ENCODE assay signal across 10 cellular contexts in genomic region chr1:111503585-111504060, GRCh38. TPM values are rescaled to one million over a fixed set of nuclear protein-coding genes. Genes with fewer than 3 reads are reported as not detected.
A peak's percentile ranks its signal among the peaks of the same experiment; 100 is the strongest.
DNase-seq lines count a peak whose midpoint lies in the region; ATAC-seq and TF ChIP-seq lines count a peak whose summit lies in the region.
"Had no signal": no experiment of that assay in that cellular context is flagged by ENCODE, and none has a peak within 500 bp of the region (broad histone marks: within the 10 kb centered on the region; RNA-seq: fewer than 3 reads in every experiment).

Gene ADORA3, minus strand, starts transcription at chr1:111503633. Its CDS starts 279 bp downstream, at chr1:111503354.
Gene TMIGD3, minus strand, starts transcription at chr1:111503633. Its CDS starts 279 bp downstream, at chr1:111503354.

- H3K27me3 ChIP-seq in esophagus squamous epithelium = no peaks in the 10 kb centered on the region

- TF ChIP-seq CTCF in OCI-LY7 (conservative IDR thresholded peaks at IDR 0.05; ENCODE audit: low read length) (no peak), esophagus squamous epithelium (IDR thresholded peaks at IDR 0.05) (no peak)

- peaks cover 56% of the 10 kb centered on the region for H3K4me1 Mint-ChIP-seq in activated CD8-positive, alpha-beta memory T cell treated with anti-CD3 and anti-CD28 coated beads, Interleukin-2, amount 10 ng/mL, durations not matched to agents 7 days and 5 days

- intact Hi-C loops in OCI-LY7 (cut with micrococcal nuclease; ENCODE audit: unreplicated experiment) (no loop called here), esophagus squamous epithelium (cut with DNase I) (loop anchor here (10.0 kb wide), 1 partner anchor 241 kb away; no protein-coding TSS in a partner anchor)

- peak within 1 kb of the TSS; percentile 48 for H3K27ac Mint-ChIP-seq in activated CD8-positive, alpha-beta memory T cell treated with anti-CD3 and anti-CD28 coated beads, Interleukin-2, amount 10 ng/mL, durations not matched to agents 7 days and 5 days

- WGBS in esophagus squamous epithelium, 2 donors = 46 to 61% methylated on average over 4 of the region's 4 CpGs

- no peaks in the 10 kb centered on the region for H3K27me3 Mint-ChIP-seq in activated CD8-positive, alpha-beta memory T cell treated with anti-CD3 and anti-CD28 coated beads, Interleukin-2, amount 10 ng/mL, durations not matched to agents 7 days and 5 days

- H3K4me2 ChIP-seq in OCI-LY7 (ENCODE audit: low read length) = peak within 1 kb of the TSS; percentile 74

- no peaks in the 10 kb centered on the region for H3K79me2 ChIP-seq in OCI-LY7 (ENCODE audit: insufficient read depth, low read depth, low read length)

- peak in 2 of 4 donors; percentile 48 to 57 for TF ChIP-seq POLR2A in esophagus squamous epithelium (IDR thresholded peaks at IDR 0.05)

- H3K9me3 Mint-ChIP-seq in activated CD8-positive, alpha-beta memory T cell treated with anti-CD3 and anti-CD28 coated beads, Interleukin-2, amount 10 ng/mL, durations not matched to agents 7 days and 5 days (ENCODE audit: low read depth) = no peaks in the 10 kb centered on the region

- POLR2A ChIA-PET in OCI-LY7 (lab: Charles Lee) = interaction anchor here (0.5 to 2.1 kb wide), 8 partner anchors 12 to 364 kb away, joined by 3 to 8 read pairs (median 4); partner anchors contain the start of gene DRAM2

- no peaks in the 10 kb centered on the region for H3K9me2 ChIP-seq in OCI-LY7 (ENCODE audit: insufficient read depth, low read length)

- H3K27ac ChIP-seq in OCI-LY7 (ENCODE audit: low read depth, low read length, poor library complexity, severe bottlenecking) (peak within 1 kb of the TSS; percentile 57), esophagus squamous epithelium (peak within 1 kb of the TSS in 3 of 4 donors; percentile 31 to 80 (median 64)), substantia nigra (ENCODE audit: low read depth, low read length, poor library complexity, severe bottlenecking) (peak within 1 kb of the TSS; percentile 66)

- H4K20me1 ChIP-seq in OCI-LY7 (ENCODE audit: insufficient read depth, low read length) = no peaks in the 10 kb centered on the region

- CTCF ChIA-PET in activated CD8-positive, alpha-beta memory T cell treated with anti-CD3 and anti-CD28 coated beads, Interleukin-2, amount 10 ng/mL, durations not matched to agents 7 days and 5 days (lab: Charles Lee) = interaction anchor here (0.8 to 1.8 kb wide), 5 partner anchors 23 to 244 kb away, joined by 3 to 5 read pairs (median 4); no protein-coding TSS in a partner anchor
- CTCF ChIA-PET in OCI-LY7 (lab: Charles Lee; ENCODE audit: unreplicated experiment) = interaction anchor here (0.6 to 0.8 kb wide), 4 partner anchors 22 to 245 kb away, joined by 3 to 4 read pairs (median 3); no protein-coding TSS in a partner anchor

- ATAC-seq in activated CD8-positive, alpha-beta memory T cell treated with anti-CD3 and anti-CD28 coated beads, Interleukin-2, amount 10 ng/mL, durations not matched to agents 7 days and 5 days = no peak
- ATAC-seq: activated CD4-positive, CD25-positive, alpha-beta regulatory T cell treated with anti-CD3 and anti-CD28 coated beads, Interleukin-2, amount 50 U/mL, for 24 hours had no signal

- H3K36me3 Mint-ChIP-seq in activated CD8-positive, alpha-beta memory T cell treated with anti-CD3 and anti-CD28 coated beads, Interleukin-2, amount 10 ng/mL, durations not matched to agents 7 days and 5 days = peaks cover 3% of the 10 kb centered on the region

- H3K9me3 ChIP-seq in OCI-LY7 (ENCODE audit: low read length) (no peaks in the 10 kb centered on the region), esophagus squamous epithelium (no peaks in the 10 kb centered on the region)

- H2AFZ ChIP-seq in OCI-LY7 (ENCODE audit: low read length) = peak within 1 kb of the TSS; percentile 95

- H3K4me3 ChIP-seq in OCI-LY7 (ENCODE audit: low read depth, low read length, poor library complexity, severe bottlenecking) (peak within 1 kb of the TSS; percentile 13), esophagus squamous epithelium (peak within 1 kb of the TSS in 2 of 4 donors; percentile 19 to 42)

- H3K4me1 ChIP-seq in OCI-LY7 (ENCODE audit: insufficient read depth, low read length, poor library complexity, severe bottlenecking) (peaks cover 59% of the 10 kb centered on the region), esophagus squamous epithelium (peaks cover 12 to 29% (median 14%) of the 10 kb centered on the region in 3 donors)

- H3K36me3 ChIP-seq in OCI-LY7 (ENCODE audit: insufficient read depth, low read length) = no peaks in the 10 kb centered on the region
- no peaks in the 10 kb centered on the region for H3K36me3 ChIP-seq in esophagus squamous epithelium

- no TSS peak for BruUV-seq in OCI-LY7 (replicated peaks; lab: Mats Ljungman, UMichigan)

- no peak within 1 kb of the TSS for H3K4me3 Mint-ChIP-seq in activated CD8-positive, alpha-beta memory T cell treated with anti-CD3 and anti-CD28 coated beads, Interleukin-2, amount 10 ng/mL, durations not matched to agents 7 days and 5 days

- no peak for DNase-seq in activated CD8-positive, alpha-beta memory T cell treated with anti-CD3 and anti-CD28 coated beads, Interleukin-2, amount 10 ng/mL, durations not matched to agents 7 days and 5 days
- DNase-seq in activated CD8-positive, alpha-beta memory T cell treated with anti-CD3 and anti-CD28 coated beads, Interleukin-2, amount 50 U/mL, for 48 hours = no peak
- DNase-seq in OCI-LY7 (ENCODE audit: low spot score) (peak; percentile 79), esophagus squamous epithelium (lab: John Stamatoyannopoulos, UW) (no peak), substantia nigra (lab: John Stamatoyannopoulos, UW) (peak in 4 of 49 donors; percentile 23 to 47 (median 39)), H4 (ENCODE audit: low spot score) (no peak), D341Med (ENCODE audit: low spot score) (no peak)
- no peak for DNase-seq in stimulated activated CD4-positive, alpha-beta T cell treated with anti-CD3 and anti-CD28 coated beads, Interleukin-12 subunit alpha, Interleukin-12 subunit beta, amount 100 ng/mL, for 4 hours
- DNase-seq: NCI-H510A treated with DMSO at 0.1 percent for 48 hours had no signal

RNA-seq across cellular contexts. Expression of gene ADORA3, which starts in this region (rescaled TPM):
- not detected for total RNA-seq in activated CD8-positive, alpha-beta memory T cell treated with anti-CD3 and anti-CD28 coated beads, Interleukin-2, amount 10 ng/mL, durations not matched to agents 7 days and 5 days
- total RNA-seq in OCI-LY7 (2014; rRNA removed; shearing (Covaris generic)) = not detected in 2 replicates
- total RNA-seq in OCI-LY7 (2022) (0.17 TPM in 1 of 2 replicates, not detected in the other), esophagus squamous epithelium (1 to 10 TPM in 2 of 4 donors, under 1 TPM in 2; 0.27 to 6.9 (median 3.1) TPM)
- not detected in 2 replicates for total RNA-seq in H4 (2014; rRNA removed; shearing (Covaris generic))

RNA-seq across cellular contexts. Expression of gene TMIGD3, which starts in this region (rescaled TPM):
- total RNA-seq in activated CD8-positive, alpha-beta memory T cell treated with anti-CD3 and anti-CD28 coated beads, Interleukin-2, amount 10 ng/mL, durations not matched to agents 7 days and 5 days = under 1 TPM in 1 of 2 experiments, not detected in 1; 0.23 TPM
- not detected in 2 replicates for total RNA-seq in OCI-LY7 (2014; rRNA removed; shearing (Covaris generic))
- total RNA-seq in OCI-LY7 (2022) (not detected in 2 replicates), esophagus squamous epithelium (1 to 10 TPM in 2 of 4 donors, not detected in 2; 2.9 to 3.2 TPM)
- total RNA-seq in H4 (2014; rRNA removed; shearing (Covaris generic)) = not detected in 2 replicates

Comparison
In these comparisons a context has a peak if more than half of its experiments do, and no peak if none do; other contexts are left out.
1. Peak in DNase-seq, H3K4me3 ChIP-seq, H3K27ac ChIP-seq and H3K4me2 ChIP-seq in OCI-LY7; RNA of the genes that start here not detected or under 1 TPM.